In the genomic region with DNA sequence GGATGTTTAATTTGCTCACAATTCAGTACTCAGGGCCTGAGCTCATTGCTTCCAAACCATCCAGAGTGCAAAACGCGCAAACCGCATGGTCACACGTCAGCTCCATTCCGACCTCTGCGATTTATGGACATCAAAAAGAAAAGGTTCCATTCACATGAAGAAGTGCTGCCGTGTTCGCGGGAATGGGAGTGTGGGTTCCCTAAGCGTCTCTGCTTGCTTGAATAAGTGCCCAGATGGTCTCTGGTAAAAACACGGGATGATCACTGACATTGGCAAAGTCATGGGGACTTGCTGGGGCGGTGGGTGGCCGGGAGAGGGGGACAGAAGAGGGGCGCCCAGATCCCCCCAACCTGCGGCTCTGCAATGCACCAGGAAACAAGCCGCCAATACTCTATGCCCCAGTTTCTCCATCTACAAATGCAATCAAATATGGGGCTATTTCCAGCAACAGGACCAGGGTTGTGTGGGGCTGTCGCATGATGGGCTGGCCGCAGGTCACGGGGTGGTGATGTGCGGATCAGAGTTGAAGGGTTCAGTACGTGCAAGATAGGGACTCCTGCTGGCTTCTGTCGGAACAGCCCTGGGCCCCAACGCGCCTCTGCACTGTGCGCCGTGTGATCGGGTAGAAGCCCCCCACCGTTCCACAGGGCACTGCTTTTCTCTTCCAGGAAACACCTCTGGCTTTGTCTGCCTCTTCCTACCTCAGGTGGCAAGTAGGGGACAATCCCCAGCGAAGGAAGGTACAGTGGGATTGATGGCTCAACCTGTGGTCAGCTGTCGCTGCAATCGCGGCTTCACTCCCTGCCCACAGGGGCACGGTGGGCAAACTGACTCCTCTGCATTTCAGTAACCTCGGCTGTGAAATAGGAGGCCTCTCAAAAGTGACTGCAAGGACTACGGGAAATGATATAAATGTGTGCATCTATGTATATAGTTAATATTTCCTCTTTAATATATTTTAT, we compare ENCODE assay signal across 1 cellular context.
TF ChIP-seq lines count a peak whose summit lies in the region.

No MANE protein-coding gene starts in this region.

TF ChIP-seq in HepG2, 621 proteins besides CTCF, POLR2A, EP300 and RAD21:
- no peak for TF ChIP-seq ATF7 (IDR thresholded peaks at IDR 0.05)
- TF ChIP-seq ATF7 (CRISPR knock-in tag; IDR thresholded peaks at IDR 0.05) = no peak
- TF ChIP-seq, protein P1, sequence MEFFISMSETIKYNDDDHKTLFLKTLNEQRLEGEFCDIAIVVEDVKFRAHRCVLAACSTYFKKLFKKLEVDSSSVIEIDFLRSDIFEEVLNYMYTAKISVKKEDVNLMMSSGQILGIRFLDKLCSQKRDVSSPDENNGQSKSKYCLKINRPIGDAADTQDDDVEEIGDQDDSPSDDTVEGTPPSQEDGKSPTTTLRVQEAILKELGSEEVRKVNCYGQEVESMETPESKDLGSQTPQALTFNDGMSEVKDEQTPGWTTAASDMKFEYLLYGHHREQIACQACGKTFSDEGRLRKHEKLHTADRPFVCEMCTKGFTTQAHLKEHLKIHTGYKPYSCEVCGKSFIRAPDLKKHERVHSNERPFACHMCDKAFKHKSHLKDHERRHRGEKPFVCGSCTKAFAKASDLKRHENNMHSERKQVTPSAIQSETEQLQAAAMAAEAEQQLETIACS (CRISPR knock-in tag; IDR thresholded peaks at IDR 0.05) = no peak
- TF ChIP-seq CAMTA2 (CRISPR knock-in tag; IDR thresholded peaks at IDR 0.05; ENCODE audit: borderline replicate concordance) = no peak
- TF ChIP-seq, protein P2, sequence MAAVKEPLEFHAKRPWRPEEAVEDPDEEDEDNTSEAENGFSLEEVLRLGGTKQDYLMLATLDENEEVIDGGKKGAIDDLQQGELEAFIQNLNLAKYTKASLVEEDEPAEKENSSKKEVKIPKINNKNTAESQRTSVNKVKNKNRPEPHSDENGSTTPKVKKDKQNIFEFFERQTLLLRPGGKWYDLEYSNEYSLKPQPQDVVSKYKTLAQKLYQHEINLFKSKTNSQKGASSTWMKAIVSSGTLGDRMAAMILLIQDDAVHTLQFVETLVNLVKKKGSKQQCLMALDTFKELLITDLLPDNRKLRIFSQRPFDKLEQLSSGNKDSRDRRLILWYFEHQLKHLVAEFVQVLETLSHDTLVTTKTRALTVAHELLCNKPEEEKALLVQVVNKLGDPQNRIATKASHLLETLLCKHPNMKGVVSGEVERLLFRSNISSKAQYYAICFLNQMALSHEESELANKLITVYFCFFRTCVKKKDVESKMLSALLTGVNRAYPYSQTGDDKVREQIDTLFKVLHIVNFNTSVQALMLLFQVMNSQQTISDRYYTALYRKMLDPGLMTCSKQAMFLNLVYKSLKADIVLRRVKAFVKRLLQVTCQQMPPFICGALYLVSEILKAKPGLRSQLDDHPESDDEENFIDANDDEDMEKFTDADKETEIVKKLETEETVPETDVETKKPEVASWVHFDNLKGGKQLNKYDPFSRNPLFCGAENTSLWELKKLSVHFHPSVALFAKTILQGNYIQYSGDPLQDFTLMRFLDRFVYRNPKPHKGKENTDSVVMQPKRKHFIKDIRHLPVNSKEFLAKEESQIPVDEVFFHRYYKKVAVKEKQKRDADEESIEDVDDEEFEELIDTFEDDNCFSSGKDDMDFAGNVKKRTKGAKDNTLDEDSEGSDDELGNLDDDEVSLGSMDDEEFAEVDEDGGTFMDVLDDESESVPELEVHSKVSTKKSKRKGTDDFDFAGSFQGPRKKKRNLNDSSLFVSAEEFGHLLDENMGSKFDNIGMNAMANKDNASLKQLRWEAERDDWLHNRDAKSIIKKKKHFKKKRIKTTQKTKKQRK (IDR thresholded peaks at IDR 0.05; ENCODE audit: low read length) = no peak
- no peak for TF ChIP-seq ZNF496 (CRISPR knock-in tag; IDR thresholded peaks at IDR 0.05; ENCODE audit: insufficient replicate concordance)
- TF ChIP-seq MAF1 (CRISPR knock-in tag; IDR thresholded peaks at IDR 0.05; ENCODE audit: borderline replicate concordance) = no peak
- TF ChIP-seq KAT7 (CRISPR knock-in tag; IDR thresholded peaks at IDR 0.05; ENCODE audit: borderline replicate concordance) = no peak
- no peak for TF ChIP-seq ATM (IDR thresholded peaks at IDR 0.05; ENCODE audit: borderline replicate concordance)
- no peak for TF ChIP-seq SP140L (CRISPR knock-in tag; IDR thresholded peaks at IDR 0.05; ENCODE audit: borderline replicate concordance)
- no peak for TF ChIP-seq ZNF484 (CRISPR knock-in tag; IDR thresholded peaks at IDR 0.05; ENCODE audit: borderline replicate concordance, low read depth)
- TF ChIP-seq ZNF615 (CRISPR knock-in tag; IDR thresholded peaks at IDR 0.05; ENCODE audit: borderline replicate concordance) = no peak
- TF ChIP-seq MYNN (CRISPR knock-in tag; IDR thresholded peaks at IDR 0.05; ENCODE audit: low read depth) = no peak
- TF ChIP-seq, protein P3, sequence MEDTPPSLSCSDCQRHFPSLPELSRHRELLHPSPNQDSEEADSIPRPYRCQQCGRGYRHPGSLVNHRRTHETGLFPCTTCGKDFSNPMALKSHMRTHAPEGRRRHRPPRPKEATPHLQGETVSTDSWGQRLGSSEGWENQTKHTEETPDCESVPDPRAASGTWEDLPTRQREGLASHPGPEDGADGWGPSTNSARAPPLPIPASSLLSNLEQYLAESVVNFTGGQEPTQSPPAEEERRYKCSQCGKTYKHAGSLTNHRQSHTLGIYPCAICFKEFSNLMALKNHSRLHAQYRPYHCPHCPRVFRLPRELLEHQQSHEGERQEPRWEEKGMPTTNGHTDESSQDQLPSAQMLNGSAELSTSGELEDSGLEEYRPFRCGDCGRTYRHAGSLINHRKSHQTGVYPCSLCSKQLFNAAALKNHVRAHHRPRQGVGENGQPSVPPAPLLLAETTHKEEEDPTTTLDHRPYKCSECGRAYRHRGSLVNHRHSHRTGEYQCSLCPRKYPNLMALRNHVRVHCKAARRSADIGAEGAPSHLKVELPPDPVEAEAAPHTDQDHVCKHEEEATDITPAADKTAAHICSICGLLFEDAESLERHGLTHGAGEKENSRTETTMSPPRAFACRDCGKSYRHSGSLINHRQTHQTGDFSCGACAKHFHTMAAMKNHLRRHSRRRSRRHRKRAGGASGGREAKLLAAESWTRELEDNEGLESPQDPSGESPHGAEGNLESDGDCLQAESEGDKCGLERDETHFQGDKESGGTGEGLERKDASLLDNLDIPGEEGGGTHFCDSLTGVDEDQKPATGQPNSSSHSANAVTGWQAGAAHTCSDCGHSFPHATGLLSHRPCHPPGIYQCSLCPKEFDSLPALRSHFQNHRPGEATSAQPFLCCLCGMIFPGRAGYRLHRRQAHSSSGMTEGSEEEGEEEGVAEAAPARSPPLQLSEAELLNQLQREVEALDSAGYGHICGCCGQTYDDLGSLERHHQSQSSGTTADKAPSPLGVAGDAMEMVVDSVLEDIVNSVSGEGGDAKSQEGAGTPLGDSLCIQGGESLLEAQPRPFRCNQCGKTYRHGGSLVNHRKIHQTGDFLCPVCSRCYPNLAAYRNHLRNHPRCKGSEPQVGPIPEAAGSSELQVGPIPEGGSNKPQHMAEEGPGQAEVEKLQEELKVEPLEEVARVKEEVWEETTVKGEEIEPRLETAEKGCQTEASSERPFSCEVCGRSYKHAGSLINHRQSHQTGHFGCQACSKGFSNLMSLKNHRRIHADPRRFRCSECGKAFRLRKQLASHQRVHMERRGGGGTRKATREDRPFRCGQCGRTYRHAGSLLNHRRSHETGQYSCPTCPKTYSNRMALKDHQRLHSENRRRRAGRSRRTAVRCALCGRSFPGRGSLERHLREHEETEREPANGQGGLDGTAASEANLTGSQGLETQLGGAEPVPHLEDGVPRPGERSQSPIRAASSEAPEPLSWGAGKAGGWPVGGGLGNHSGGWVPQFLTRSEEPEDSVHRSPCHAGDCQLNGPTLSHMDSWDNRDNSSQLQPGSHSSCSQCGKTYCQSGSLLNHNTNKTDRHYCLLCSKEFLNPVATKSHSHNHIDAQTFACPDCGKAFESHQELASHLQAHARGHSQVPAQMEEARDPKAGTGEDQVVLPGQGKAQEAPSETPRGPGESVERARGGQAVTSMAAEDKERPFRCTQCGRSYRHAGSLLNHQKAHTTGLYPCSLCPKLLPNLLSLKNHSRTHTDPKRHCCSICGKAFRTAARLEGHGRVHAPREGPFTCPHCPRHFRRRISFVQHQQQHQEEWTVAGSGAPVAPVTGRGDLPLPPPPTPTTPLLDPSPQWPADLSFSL (CRISPR knock-in tag; IDR thresholded peaks at IDR 0.05) = no peak
- no peak for TF ChIP-seq ZNF230 (CRISPR knock-in tag; IDR thresholded peaks at IDR 0.05)
- TF ChIP-seq, protein P4, sequence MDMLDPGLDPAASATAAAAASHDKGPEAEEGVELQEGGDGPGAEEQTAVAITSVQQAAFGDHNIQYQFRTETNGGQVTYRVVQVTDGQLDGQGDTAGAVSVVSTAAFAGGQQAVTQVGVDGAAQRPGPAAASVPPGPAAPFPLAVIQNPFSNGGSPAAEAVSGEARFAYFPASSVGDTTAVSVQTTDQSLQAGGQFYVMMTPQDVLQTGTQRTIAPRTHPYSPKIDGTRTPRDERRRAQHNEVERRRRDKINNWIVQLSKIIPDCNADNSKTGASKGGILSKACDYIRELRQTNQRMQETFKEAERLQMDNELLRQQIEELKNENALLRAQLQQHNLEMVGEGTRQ (IDR thresholded peaks at IDR 0.05; ENCODE audit: low read depth, low read length) = no peak
- TF ChIP-seq, protein P4 (CRISPR knock-in tag; IDR thresholded peaks at IDR 0.05; ENCODE audit: borderline replicate concordance) = no peak
- TF ChIP-seq ZFYVE20 (CRISPR knock-in tag; IDR thresholded peaks at IDR 0.05; ENCODE audit: borderline replicate concordance, low read depth) = no peak
- no peak for TF ChIP-seq ZNF430 (CRISPR knock-in tag; IDR thresholded peaks at IDR 0.05)
- no peak for TF ChIP-seq ETV5 (CRISPR knock-in tag; IDR thresholded peaks at IDR 0.05; ENCODE audit: borderline replicate concordance)
- TF ChIP-seq, protein P5, sequence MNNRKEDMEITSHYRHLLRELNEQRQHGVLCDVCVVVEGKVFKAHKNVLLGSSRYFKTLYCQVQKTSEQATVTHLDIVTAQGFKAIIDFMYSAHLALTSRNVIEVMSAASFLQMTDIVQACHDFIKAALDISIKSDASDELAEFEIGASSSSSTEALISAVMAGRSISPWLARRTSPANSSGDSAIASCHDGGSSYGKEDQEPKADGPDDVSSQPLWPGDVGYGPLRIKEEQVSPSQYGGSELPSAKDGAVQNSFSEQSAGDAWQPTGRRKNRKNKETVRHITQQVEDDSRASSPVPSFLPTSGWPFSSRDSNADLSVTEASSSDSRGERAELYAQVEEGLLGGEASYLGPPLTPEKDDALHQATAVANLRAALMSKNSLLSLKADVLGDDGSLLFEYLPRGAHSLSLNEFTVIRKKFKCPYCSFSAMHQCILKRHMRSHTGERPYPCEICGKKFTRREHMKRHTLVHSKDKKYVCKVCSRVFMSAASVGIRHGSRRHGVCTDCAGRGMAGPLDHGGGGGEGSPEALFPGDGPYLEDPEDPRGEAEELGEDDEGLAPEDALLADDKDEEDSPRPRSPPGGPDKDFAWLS (CRISPR knock-in tag; IDR thresholded peaks at IDR 0.05; ENCODE audit: borderline replicate concordance) = no peak
